ENCODE assay signal across 8 cellular contexts in genomic region chr1:109396971-109397370, GRCh38. TPM values are rescaled to one million over a fixed set of nuclear protein-coding genes. Genes with fewer than 3 reads are reported as not detected.
DNase-seq lines count a peak whose midpoint lies in the region; ATAC-seq and TF ChIP-seq lines count a peak whose summit lies in the region.

No MANE protein-coding gene starts in this region.

- POLR2A ChIA-PET in activated CD4-positive, alpha-beta T cell treated with anti-CD3 and anti-CD28 coated beads, Interleukin-2, amount 10 ng/mL, durations not matched to agents 7 days and 5 days (lab: Charles Lee), result no interaction called here

- H3K4me3 ChIP-seq in WI38 (ENCODE audit: low read depth, low read length), result peak overlapping the region; percentile 68
- H3K4me3 ChIP-seq in iPS-11a (ENCODE audit: low read depth, low read length), result peak overlapping the region; percentile 60

- peaks cover 10% of the 10 kb centered on the region for H3K4me1 Mint-ChIP-seq in activated CD4-positive, alpha-beta T cell treated with anti-CD3 and anti-CD28 coated beads, Interleukin-2, amount 10 ng/mL, durations not matched to agents 7 days and 5 days
- peaks cover 6% of the 10 kb centered on the region for H3K4me1 Mint-ChIP-seq in stimulated activated effector memory CD8-positive, alpha-beta T cell treated with anti-CD3 and anti-CD28 coated beads, Interleukin-12 subunit alpha, Interleukin-12 subunit beta, amount 100 ng/mL, for 72 hours

- no peak for ATAC-seq in stimulated activated effector memory CD8-positive, alpha-beta T cell treated with anti-CD3 and anti-CD28 coated beads, Interleukin-12 subunit alpha, Interleukin-12 subunit beta, amount 100 ng/mL, for 72 hours
- ATAC-seq in GM19035 (IDR thresholded peaks at IDR 0.05; ENCODE audit: unreplicated experiment), result no peak

- peaks cover 47% of the 10 kb centered on the region for H3K27me3 Mint-ChIP-seq in activated CD4-positive, alpha-beta T cell treated with anti-CD3 and anti-CD28 coated beads, Interleukin-2, amount 10 ng/mL, durations not matched to agents 7 days and 5 days

- in situ Hi-C loops in GM13976 (cut with MboI; ENCODE audit: low sequenced_read_pairs, unreplicated experiment), result loop anchor here (5.0 kb wide), 1 partner anchor 120 kb away; no protein-coding TSS in a partner anchor

- no peak for DNase-seq in activated CD4-positive, alpha-beta T cell treated with anti-CD3 and anti-CD28 coated beads, Interleukin-2, amount 10 ng/mL, durations not matched to agents 7 days and 5 days
- no peak for DNase-seq in activated CD4-positive, alpha-beta T cell treated with anti-CD3 and anti-CD28 coated beads for 1 hour
- DNase-seq in stimulated activated effector memory CD8-positive, alpha-beta T cell treated with anti-CD3 and anti-CD28 coated beads, Interleukin-12 subunit alpha, Interleukin-12 subunit beta, amount 100 ng/mL, for 72 hours (ENCODE audit: low spot score in 2 of 2), result no peak
- DNase-seq in HPDE6-E6E7 (ENCODE audit: extremely low spot score) (no peak), GM13976 (ENCODE audit: low spot score) (no peak)

- peak overlapping the region; percentile 70 for H3K4me3 Mint-ChIP-seq in activated CD4-positive, alpha-beta T cell treated with anti-CD3 and anti-CD28 coated beads, Interleukin-2, amount 10 ng/mL, durations not matched to agents 7 days and 5 days
- H3K4me3 Mint-ChIP-seq in stimulated activated effector memory CD8-positive, alpha-beta T cell treated with anti-CD3 and anti-CD28 coated beads, Interleukin-12 subunit alpha, Interleukin-12 subunit beta, amount 100 ng/mL, for 72 hours, result peak overlapping the region; percentile 72

- no peak for TF ChIP-seq CTCF in WI38 (IDR thresholded peaks at IDR 0.05; ENCODE audit: low read depth, low read length)
- TF ChIP-seq CTCF in GM13976 (IDR thresholded peaks at IDR 0.05; ENCODE audit: borderline replicate concordance, control extremely low read depth, extremely low read depth, insufficient read depth, missing control alignments), result no peak

- no peak overlapping the region for H3K27ac Mint-ChIP-seq in activated CD4-positive, alpha-beta T cell treated with anti-CD3 and anti-CD28 coated beads, Interleukin-2, amount 10 ng/mL, durations not matched to agents 7 days and 5 days
- H3K27ac Mint-ChIP-seq in stimulated activated effector memory CD8-positive, alpha-beta T cell treated with anti-CD3 and anti-CD28 coated beads, Interleukin-12 subunit alpha, Interleukin-12 subunit beta, amount 100 ng/mL, for 72 hours, result no peak overlapping the region

- H3K36me3 Mint-ChIP-seq in activated CD4-positive, alpha-beta T cell treated with anti-CD3 and anti-CD28 coated beads, Interleukin-2, amount 10 ng/mL, durations not matched to agents 7 days and 5 days (ENCODE audit: low read depth), result peaks cover 4% of the 10 kb centered on the region
- peaks cover 13% of the 10 kb centered on the region for H3K36me3 Mint-ChIP-seq in stimulated activated effector memory CD8-positive, alpha-beta T cell treated with anti-CD3 and anti-CD28 coated beads, Interleukin-12 subunit alpha, Interleukin-12 subunit beta, amount 100 ng/mL, for 72 hours

- CTCF ChIA-PET in activated CD4-positive, alpha-beta T cell treated with anti-CD3 and anti-CD28 coated beads, Interleukin-2, amount 10 ng/mL, durations not matched to agents 7 days and 5 days (lab: Charles Lee), result interaction anchor here (1.9 to 2.6 kb wide), 3 partner anchors 133 to 158 kb away, joined by 6 to 16 read pairs (median 12); no protein-coding TSS in a partner anchor

- no peaks in the 10 kb centered on the region for H3K9me3 Mint-ChIP-seq in activated CD4-positive, alpha-beta T cell treated with anti-CD3 and anti-CD28 coated beads, Interleukin-2, amount 10 ng/mL, durations not matched to agents 7 days and 5 days
- no peaks in the 10 kb centered on the region for H3K9me3 Mint-ChIP-seq in stimulated activated effector memory CD8-positive, alpha-beta T cell treated with anti-CD3 and anti-CD28 coated beads, Interleukin-12 subunit alpha, Interleukin-12 subunit beta, amount 100 ng/mL, for 72 hours

RNA-seq across cellular contexts. Expression of gene SORT1, which starts 0.7 kb away (rescaled TPM):
- 1 to 10 TPM; 1.5 to 1.9 TPM for total RNA-seq in activated CD4-positive, alpha-beta T cell treated with anti-CD3 and anti-CD28 coated beads, Interleukin-2, amount 10 ng/mL, durations not matched to agents 7 days and 5 days

RNA-seq across cellular contexts. Expression of gene PSMA5, which starts 29.3 kb away (rescaled TPM):
- 100 to 1,000 TPM; 157 to 174 TPM for total RNA-seq in activated CD4-positive, alpha-beta T cell treated with anti-CD3 and anti-CD28 coated beads, Interleukin-2, amount 10 ng/mL, durations not matched to agents 7 days and 5 days
